Comparison of ENCODE assay signal across 1 cellular context in the genomic region with DNA sequence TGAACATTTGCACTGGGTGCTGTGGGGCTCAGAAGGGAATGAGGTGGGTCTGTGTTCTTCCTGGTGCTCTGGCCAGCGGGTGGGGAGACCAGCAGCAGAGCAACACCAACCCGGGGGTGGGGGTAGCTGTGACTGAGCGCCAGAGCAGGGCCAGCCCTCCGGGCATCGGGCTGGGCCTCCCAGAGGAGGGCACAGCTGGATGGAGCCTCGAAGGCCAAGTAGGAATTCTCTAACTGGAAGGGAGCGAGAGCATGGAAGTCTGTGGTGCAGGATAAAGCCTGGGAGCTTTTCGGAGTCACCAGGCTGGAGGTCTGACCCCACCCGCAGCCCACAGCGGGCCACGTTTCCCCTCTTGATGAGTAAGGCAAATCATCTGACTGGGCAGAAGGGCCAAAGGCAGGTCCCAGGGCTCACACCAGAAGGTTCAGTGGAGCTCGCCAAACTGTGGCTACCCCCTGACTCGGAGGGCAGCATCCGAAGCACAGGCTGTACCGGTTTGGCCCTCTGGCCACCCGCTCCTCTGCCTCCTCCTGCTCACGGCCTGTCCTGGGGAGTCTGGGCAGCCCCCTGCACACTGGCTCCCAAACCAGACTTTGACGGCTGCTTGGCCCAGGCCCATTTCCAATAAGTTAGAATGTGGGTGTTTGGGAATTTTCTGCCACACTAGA.
TF ChIP-seq lines count a peak whose summit lies in the region.

No MANE protein-coding gene starts in this region.

TF ChIP-seq in IMR-90, 13 proteins besides CTCF, POLR2A, EP300 and RAD21:
- TF ChIP-seq RCOR1 (IDR thresholded peaks at IDR 0.05; ENCODE audit: insufficient replicate concordance, low read length) (no peak), SMC3 (IDR thresholded peaks at IDR 0.05; ENCODE audit: low read depth, low read length) (no peak), MAZ (IDR thresholded peaks at IDR 0.05; ENCODE audit: borderline replicate concordance, low read depth, low read length) (no peak), BHLHE40 (IDR thresholded peaks at IDR 0.05; ENCODE audit: low read depth, low read length) (no peak), MAFK (IDR thresholded peaks at IDR 0.05; ENCODE audit: low read depth, low read length) (no peak), CEBPB (IDR thresholded peaks at IDR 0.05; ENCODE audit: low read depth, low read length) (no peak), RFX5 (IDR thresholded peaks at IDR 0.05; ENCODE audit: low read depth, low read length) (no peak), NFE2L2 (IDR thresholded peaks at IDR 0.05; ENCODE audit: low read depth, low read length) (no peak), MXI1 (IDR thresholded peaks at IDR 0.05; ENCODE audit: borderline replicate concordance, low read depth, low read length) (no peak), FOS (IDR thresholded peaks at IDR 0.05; ENCODE audit: low read depth, low read length) (no peak), CHD1 (IDR thresholded peaks at IDR 0.05; ENCODE audit: low read depth, low read length) (no peak)
- TF ChIP-seq, protein P1, sequence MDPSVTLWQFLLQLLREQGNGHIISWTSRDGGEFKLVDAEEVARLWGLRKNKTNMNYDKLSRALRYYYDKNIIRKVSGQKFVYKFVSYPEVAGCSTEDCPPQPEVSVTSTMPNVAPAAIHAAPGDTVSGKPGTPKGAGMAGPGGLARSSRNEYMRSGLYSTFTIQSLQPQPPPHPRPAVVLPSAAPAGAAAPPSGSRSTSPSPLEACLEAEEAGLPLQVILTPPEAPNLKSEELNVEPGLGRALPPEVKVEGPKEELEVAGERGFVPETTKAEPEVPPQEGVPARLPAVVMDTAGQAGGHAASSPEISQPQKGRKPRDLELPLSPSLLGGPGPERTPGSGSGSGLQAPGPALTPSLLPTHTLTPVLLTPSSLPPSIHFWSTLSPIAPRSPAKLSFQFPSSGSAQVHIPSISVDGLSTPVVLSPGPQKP (IDR thresholded peaks at IDR 0.05; ENCODE audit: borderline replicate concordance, low read depth, low read length) = no peak
- TF ChIP-seq, protein P2, sequence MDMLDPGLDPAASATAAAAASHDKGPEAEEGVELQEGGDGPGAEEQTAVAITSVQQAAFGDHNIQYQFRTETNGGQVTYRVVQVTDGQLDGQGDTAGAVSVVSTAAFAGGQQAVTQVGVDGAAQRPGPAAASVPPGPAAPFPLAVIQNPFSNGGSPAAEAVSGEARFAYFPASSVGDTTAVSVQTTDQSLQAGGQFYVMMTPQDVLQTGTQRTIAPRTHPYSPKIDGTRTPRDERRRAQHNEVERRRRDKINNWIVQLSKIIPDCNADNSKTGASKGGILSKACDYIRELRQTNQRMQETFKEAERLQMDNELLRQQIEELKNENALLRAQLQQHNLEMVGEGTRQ (IDR thresholded peaks at IDR 0.05; ENCODE audit: low read depth, low read length) = no peak
TF ChIP-seq in IMR-90: peak in this region for 0.
